In genomic region chr2:32423536-32423935, GRCh38 we compare ENCODE assay signal across 1 cellular context.
TF ChIP-seq lines count a peak whose summit lies in the region.

No MANE protein-coding gene starts in this region.

TF ChIP-seq in K562, 482 proteins besides CTCF, POLR2A, EP300 and RAD21 (continued from another document):
- TF ChIP-seq PKNOX1 (IDR thresholded peaks at IDR 0.05) (peak; percentile 42; the same call in 1 of the 2 replicates), FOSL1 (tag; conservative IDR thresholded peaks at IDR 0.05) (peak; percentile 21; the same call in 1 of the 2 replicates), FOXJ3 (CRISPR knock-in tag; IDR thresholded peaks at IDR 0.05) (no peak), NEUROD1 (IDR thresholded peaks at IDR 0.05; ENCODE audit: borderline replicate concordance, low read depth, low read length, partially characterized antibody) (no peak), ZNF12 (CRISPR knock-in tag; IDR thresholded peaks at IDR 0.05) (no peak), NCOR1 (IDR thresholded peaks at IDR 0.05) (no peak), ELF1 (tag; IDR thresholded peaks at IDR 0.05) (no peak), KAT8 (IDR thresholded peaks at IDR 0.05; ENCODE audit: low read depth) (no peak), DPF2 (IDR thresholded peaks at IDR 0.05) (0 out of 2 replicates have a peak, but pooled peaks have one; percentile 26), CXXC5 (CRISPR knock-in tag; IDR thresholded peaks at IDR 0.05) (no peak), VEZF1 (CRISPR knock-in tag; IDR thresholded peaks at IDR 0.05) (peak; percentile 87), MEIS2 (IDR thresholded peaks at IDR 0.05; ENCODE audit: partially characterized antibody) (peak; percentile 41), E2F5 (CRISPR knock-in tag; IDR thresholded peaks at IDR 0.05) (no peak), GTF2F1 (IDR thresholded peaks at IDR 0.05; ENCODE audit: low read depth, low read length) (no peak), ZBTB43 (CRISPR knock-in tag; IDR thresholded peaks at IDR 0.05) (no peak), SREBF1 (IDR thresholded peaks at IDR 0.05; ENCODE audit: borderline replicate concordance, low read depth, low read length) (no peak), TAF1 (IDR thresholded peaks at IDR 0.05; ENCODE audit: control insufficient read depth, extremely low read depth, insufficient read depth, low read length, severe bottlenecking) (no peak), U2AF2 (optimal IDR thresholded peaks at IDR 0.05; ENCODE audit: low read depth, low read length) (no peak), ZFPM2 (CRISPR knock-in tag; IDR thresholded peaks at IDR 0.05) (no peak), ZKSCAN8 (CRISPR knock-in tag; IDR thresholded peaks at IDR 0.05) (no peak), YBX1 (IDR thresholded peaks at IDR 0.05) (no peak), ZNF133 (CRISPR knock-in tag; IDR thresholded peaks at IDR 0.05) (no peak), ZNF354B (CRISPR knock-in tag; IDR thresholded peaks at IDR 0.05) (no peak), CBX2 (IDR thresholded peaks at IDR 0.05; ENCODE audit: insufficient read depth, low read length, poor library complexity, severe bottlenecking) (no peak), JUNB (CRISPR knock-in tag; conservative IDR thresholded peaks at IDR 0.05) (no peak), TEAD4 (IDR thresholded peaks at IDR 0.05; ENCODE audit: low read length) (no peak), TEAD4 (CRISPR knock-in tag; IDR thresholded peaks at IDR 0.05; ENCODE audit: borderline replicate concordance) (no peak), RUNX1 (IDR thresholded peaks at IDR 0.05; ENCODE audit: low read depth) (no peak)
- TF ChIP-seq, protein P1, sequence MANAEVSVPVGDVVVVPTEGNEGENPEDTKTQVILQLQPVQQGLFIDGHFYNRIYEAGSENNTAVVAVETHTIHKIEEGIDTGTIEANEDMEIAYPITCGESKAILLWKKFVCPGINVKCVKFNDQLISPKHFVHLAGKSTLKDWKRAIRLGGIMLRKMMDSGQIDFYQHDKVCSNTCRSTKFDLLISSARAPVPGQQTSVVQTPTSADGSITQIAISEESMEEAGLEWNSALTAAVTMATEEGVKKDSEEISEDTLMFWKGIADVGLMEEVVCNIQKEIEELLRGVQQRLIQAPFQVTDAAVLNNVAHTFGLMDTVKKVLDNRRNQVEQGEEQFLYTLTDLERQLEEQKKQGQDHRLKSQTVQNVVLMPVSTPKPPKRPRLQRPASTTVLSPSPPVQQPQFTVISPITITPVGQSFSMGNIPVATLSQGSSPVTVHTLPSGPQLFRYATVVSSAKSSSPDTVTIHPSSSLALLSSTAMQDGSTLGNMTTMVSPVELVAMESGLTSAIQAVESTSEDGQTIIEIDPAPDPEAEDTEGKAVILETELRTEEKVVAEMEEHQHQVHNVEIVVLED (CRISPR knock-in tag; IDR thresholded peaks at IDR 0.05) = no peak
